Comparison of ENCODE assay signal across 8 cellular contexts in the genomic region with DNA sequence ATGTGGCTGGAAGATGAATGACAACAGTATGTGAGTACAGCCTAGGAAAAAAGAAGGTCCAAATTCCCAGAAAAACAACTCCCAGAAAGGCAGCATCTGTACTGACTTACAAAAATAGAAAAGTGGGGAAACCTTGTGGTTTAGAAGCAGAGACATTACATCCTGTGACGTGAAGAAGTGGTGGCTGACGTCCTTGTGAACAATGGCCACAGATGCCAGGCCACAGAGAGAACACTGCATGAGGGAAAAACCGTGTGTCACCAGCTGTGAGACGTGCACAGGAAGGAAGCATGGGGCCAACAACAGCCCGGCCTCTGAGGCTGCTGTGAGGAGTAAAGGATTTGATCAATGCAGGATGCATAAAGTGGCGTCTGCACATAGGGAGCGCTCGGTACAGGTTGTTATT.
A peak's percentile ranks its signal among the peaks of the same experiment; 100 is the strongest.
DNase-seq lines count a peak whose midpoint lies in the region; TF ChIP-seq lines count a peak whose summit lies in the region.

No MANE protein-coding gene starts in this region.

- in situ Hi-C loops in SK-MEL-5 (cut with HindIII; ENCODE audit: low pct_unique_long_range_greater_than_20kb, low sequenced_read_pairs), result no loop called here

- 66% methylated on average over 8 of the region's 8 CpGs for WGBS in lower leg skin, 2 donors

- DNase-seq in activated gamma-delta T cell treated with Interleukin-2 at 50 U/mL for 16 hours, result peak; percentile 13
- DNase-seq in activated gamma-delta T cell (lab: John Stamatoyannopoulos, UW), result no peak
- peak; percentile 99 for DNase-seq in SK-MEL-5 (ENCODE audit: low read depth, low spot score)
- DNase-seq in cerebellar cortex (ENCODE audit: low spot score), result peak; percentile 25
- peak; percentile 5 for DNase-seq in stimulated activated CD4-positive, alpha-beta T cell treated with anti-CD3 and anti-CD28 coated beads, Interleukin-4, amount 100 ng/mL, for 24 hours
- DNase-seq in mesenteric fat pad (ENCODE audit: low spot score), result no peak
- DNase-seq in NCI-H1092 (lab: John Stamatoyannopoulos, UW), result no peak
- no peak for DNase-seq in lower leg skin (ENCODE audit: low spot score in 2 of 2)

- intact Hi-C loops in lower leg skin (cut with DNase I; ENCODE audit: low total_unique reads), result no loop called here

- TF ChIP-seq POLR2A in lower leg skin (IDR thresholded peaks at IDR 0.05), result no peak

- no peak overlapping the region for H3K4me3 ChIP-seq in lower leg skin (ENCODE audit: low read depth, poor library complexity, severe bottlenecking)

- no peak for TF ChIP-seq CTCF in lower leg skin (IDR thresholded peaks at IDR 0.05)

Comparison
In these comparisons a context has a peak if more than half of its experiments do, and no peak if none do; other contexts are left out.
1. DNase-seq: peak in activated gamma-delta T cell treated with Interleukin-2 at 50 U/mL for 16 hours (single experiment), SK-MEL-5 (single experiment), cerebellar cortex (single experiment) and stimulated activated CD4-positive, alpha-beta T cell treated with anti-CD3 and anti-CD28 coated beads, Interleukin-4, amount 100 ng/mL, for 24 hours (single experiment); none in activated gamma-delta T cell (single experiment), mesenteric fat pad (single experiment), NCI-H1092 (single experiment) and lower leg skin (0 of 2).